8 cellular contexts compared by ENCODE assay signal in the genomic region with DNA sequence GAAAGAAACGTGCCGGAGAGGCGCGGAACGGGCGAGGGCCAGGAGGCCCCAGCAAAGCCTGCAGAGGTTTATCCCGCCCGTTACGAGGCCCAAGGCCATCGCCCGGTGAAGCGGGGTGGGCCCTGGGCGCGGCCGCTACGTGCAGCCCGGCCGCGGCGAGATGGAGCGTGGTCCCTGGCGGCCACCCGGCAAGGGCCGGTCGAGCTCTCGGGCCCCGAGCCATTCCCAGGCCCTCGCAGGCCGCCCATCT. TPM values are rescaled to one million over a fixed set of nuclear protein-coding genes. Genes with fewer than 3 reads are reported as not detected.
DNase-seq lines count a peak whose midpoint lies in the region; FAIRE-seq and TF ChIP-seq lines count a peak whose summit lies in the region.

No MANE protein-coding gene starts in this region.

- peaks cover 11% of the 10 kb centered on the region for H3K36me3 Mint-ChIP-seq in neural progenitor cell

- peak overlapping the region; percentile 41; the same call in 1 of the 2 replicates for H3K18ac ChIP-seq in H1 (ENCODE audit: extremely low read depth, low read length)

- peaks cover 5% of the 10 kb centered on the region for H3K27me3 Mint-ChIP-seq in neural progenitor cell (ENCODE audit: insufficient read depth, low read depth)

- no peak overlapping the region for H2AK5ac ChIP-seq in H1 (ENCODE audit: low read depth, low read length)

- H3K23ac ChIP-seq in H1 (ENCODE audit: insufficient read length), result no peak overlapping the region

- peaks cover 9% of the 10 kb centered on the region for H3K79me1 ChIP-seq in H1 (ENCODE audit: low read depth, low read length)

- peak overlapping the region; percentile 85 to 100 (median 99) for H3K27ac ChIP-seq in BLaER1 treated with 17β-estradiol and CSF1 and Interleukin-3, amounts not matched to agents 10 nM and 100 nM
- H3K27ac ChIP-seq in H1 (ENCODE audit: low read depth, low read length) (no peak overlapping the region), neural progenitor cell (no peak overlapping the region)

- H3K4me2 ChIP-seq in BLaER1 treated with 17β-estradiol and CSF1 and Interleukin-3, amounts not matched to agents 10 nM and 100 nM, result peak overlapping the region; percentile 83 to 98 (median 95)
- H3K4me2 ChIP-seq in H1 (ENCODE audit: insufficient read depth in 1 of 2, low read depth in 2 of 2, low read length in 2 of 2) (peak overlapping the region; percentile 97 to 99), neural progenitor cell (peak overlapping the region; percentile 98)

- H2AFZ ChIP-seq in H1 (ENCODE audit: low read length) (no peak overlapping the region), neural progenitor cell (replicated peaks) (no peak overlapping the region)

- peaks cover 53% of the 10 kb centered on the region for H3K4me1 Mint-ChIP-seq in neural progenitor cell

- no peaks in the 10 kb centered on the region for H3K27me3 ChIP-seq in BLaER1 treated with 17β-estradiol and CSF1 and Interleukin-3, amounts not matched to agents 10 nM and 100 nM
- no peaks in the 10 kb centered on the region for H3K27me3 ChIP-seq in NT2/D1 (ENCODE audit: insufficient read depth, insufficient read length)
- peaks cover 2 to 22% (median 13%) of the 10 kb centered on the region in 4 experiments; a peak in 6 of 7 replicates for H3K27me3 ChIP-seq in H1 (replicated peaks in 1 of 4; ENCODE audit: control insufficient read depth in 3 of 4, extremely low read depth in 1 of 4, insufficient read depth in 3 of 4, low read length in 3 of 4)
- peaks cover 37% of the 10 kb centered on the region for H3K27me3 ChIP-seq in neural progenitor cell

- 1% methylated on average over 20 of the region's 29 CpGs; no CpG with 5 or more reads in 1 of the 2 experiments for WGBS in H1 (ENCODE audit: extremely low coverage in 1 of 2, insufficient coverage in 1 of 2, insufficient read length in 1 of 2, insufficient replicate concordance in 2 of 2, low coverage in 1 of 2, low lambda C conversion rate in 2 of 2, missing lambda C conversion rate in 1 of 2), 2 experiments

- TF ChIP-seq CTCF in H1 (IDR thresholded peaks at IDR 0.05; ENCODE audit: control extremely low read depth in 1 of 3, insufficient read depth in 1 of 3, low read depth in 1 of 3, low read length in 3 of 3) (no peak), neural progenitor cell (IDR thresholded peaks at IDR 0.05) (no peak)

- H3K79me2 ChIP-seq in H1 (ENCODE audit: control insufficient read depth in 1 of 2, insufficient read depth in 2 of 2, low read length in 2 of 2) (peaks cover 35 to 56% of the 10 kb centered on the region in 2 experiments), neural progenitor cell (ENCODE audit: low read depth) (peaks cover 60% of the 10 kb centered on the region)

- POLR2A ChIA-PET in H1 (lab: Charles Lee; ENCODE audit: partially characterized antibody), result interaction anchor here (0.7 to 4.8 kb wide), 16 partner anchors 9 to 127 kb away, joined by 3 to 66 read pairs (median 4); partner anchors contain the start of genes CELF6 and GRAMD2A

- H2BK12ac ChIP-seq in H1 (ENCODE audit: low read depth, low read length), result no peak overlapping the region

- peak overlapping the region; percentile 98 for H3K4me3 Mint-ChIP-seq in neural progenitor cell

- H2BK120ac ChIP-seq in H1 (replicated peaks; ENCODE audit: low read depth, low read length), result no peak overlapping the region

- TF ChIP-seq POLR2A in H1 (IDR thresholded peaks at IDR 0.05; ENCODE audit: control extremely low read depth in 1 of 2, low read depth in 2 of 2, low read length in 2 of 2), result no peak

- H4K91ac ChIP-seq in H1 (replicated peaks; ENCODE audit: insufficient read length, low read length), result no peak overlapping the region

- no peak overlapping the region for H3K27ac Mint-ChIP-seq in neural progenitor cell

- peaks cover 12% of the 10 kb centered on the region for H3K23me2 ChIP-seq in H1 (ENCODE audit: low read depth, low read length)

- no peaks in the 10 kb centered on the region for H3K9me3 ChIP-seq in BLaER1 treated with 17β-estradiol and CSF1 and Interleukin-3, amounts not matched to agents 10 nM and 100 nM (replicated peaks in 1 of 11)
- H3K9me3 ChIP-seq in NT2/D1 (ENCODE audit: insufficient read depth, low read length) (no peaks in the 10 kb centered on the region), H1 (ENCODE audit: insufficient read depth in 2 of 2, low read depth in 1 of 2, low read length in 1 of 2) (no peaks in the 10 kb centered on the region), neural progenitor cell (ENCODE audit: low read depth) (no peaks in the 10 kb centered on the region)

- no peak for TF ChIP-seq EP300 in H1 (IDR thresholded peaks at IDR 0.05; ENCODE audit: borderline replicate concordance in 1 of 2, low read depth in 2 of 2, low read length in 2 of 2)

- H4K8ac ChIP-seq in H1 (ENCODE audit: extremely low read depth, insufficient read depth, low read length), result peak overlapping the region; percentile 84; the same call in 1 of the 2 replicates

- peaks cover 47 to 68% (median 56%) of the 10 kb centered on the region in 10 experiments for H3K4me1 ChIP-seq in BLaER1 treated with 17β-estradiol and CSF1 and Interleukin-3, amounts not matched to agents 10 nM and 100 nM
- peaks cover 6% of the 10 kb centered on the region for H3K4me1 ChIP-seq in NT2/D1 (ENCODE audit: insufficient read depth, insufficient read length)
- H3K4me1 ChIP-seq in H1 (replicated peaks in 1 of 4; ENCODE audit: control insufficient read depth in 3 of 4, insufficient read depth in 4 of 4, low read length in 3 of 4), result peaks cover 6 to 25% (median 19%) of the 10 kb centered on the region in 4 experiments
- H3K4me1 ChIP-seq in neural progenitor cell, result peaks cover 42% of the 10 kb centered on the region

- no peak for TF ChIP-seq RAD21 in H1 (IDR thresholded peaks at IDR 0.05 in 1 of 2, conservative IDR thresholded peaks at IDR 0.05 in 1 of 2; ENCODE audit: low read depth in 2 of 2, low read length in 2 of 2)

- peaks cover 9 to 34% (median 16%) of the 10 kb centered on the region in 11 experiments; a peak in 17 of 22 replicates for H3K36me3 ChIP-seq in BLaER1 treated with 17β-estradiol and CSF1 and Interleukin-3, amounts not matched to agents 10 nM and 100 nM
- H3K36me3 ChIP-seq in NT2/D1 (ENCODE audit: insufficient read depth, insufficient read length, low read length), result peaks cover 35% of the 10 kb centered on the region
- 0 out of 8 replicates have a peak, but pooled peaks cover 0 to 5% (median 0%) of the 10 kb centered on the region in 4 experiments for H3K36me3 ChIP-seq in H1 (ENCODE audit: control insufficient read depth in 2 of 4, insufficient read depth in 4 of 4, low read length in 3 of 4)
- H3K36me3 ChIP-seq in neural progenitor cell, result no peaks in the 10 kb centered on the region

- H3K14ac ChIP-seq in H1 (ENCODE audit: insufficient read length), result no peak overlapping the region

- no peak overlapping the region for H2BK20ac ChIP-seq in H1 (ENCODE audit: low read length)

- peaks cover 48 to 55% (median 53%) of the 10 kb centered on the region in 11 experiments for H4K20me1 ChIP-seq in BLaER1 treated with 17β-estradiol and CSF1 and Interleukin-3, amounts not matched to agents 10 nM and 100 nM
- peaks cover 31 to 32% of the 10 kb centered on the region in 2 experiments for H4K20me1 ChIP-seq in H1 (replicated peaks in 1 of 2; ENCODE audit: control insufficient read depth in 1 of 2, insufficient read depth in 2 of 2, low read length in 2 of 2)
- H4K20me1 ChIP-seq in neural progenitor cell (ENCODE audit: low read depth), result peaks cover 61% of the 10 kb centered on the region

- H3F3A ChIP-seq in neural progenitor cell (ENCODE audit: low read depth), result peaks cover 43% of the 10 kb centered on the region

- CTCF ChIA-PET in H1 (lab: Charles Lee; ENCODE audit: partially characterized antibody), result interaction anchor here (1.0 to 1.6 kb wide), 2 partner anchors 9 to 33 kb away, joined by 3 to 6 read pairs; partner anchors contain the start of gene GRAMD2A

- no peaks in the 10 kb centered on the region for H3K9me3 Mint-ChIP-seq in neural progenitor cell

- DNase-seq in NT2/D1 (ENCODE audit: low read depth, low spot score) (no peak), H1 (ENCODE audit: low read depth in 1 of 2, low spot score in 2 of 2) (no peak), neural progenitor cell (ENCODE audit: low spot score) (no peak), mesenteric fat pad (ENCODE audit: low spot score) (no peak), middle frontal gyrus (ENCODE audit: extremely low spot score, low spot score) (no peak), NCI-H2196 (lab: John Stamatoyannopoulos, UW; ENCODE audit: unreplicated experiment) (no peak), NCI-H1092 treated with DMSO at 0.1 percent for 48 hours (lab: John Stamatoyannopoulos, UW) (no peak)

- H2BK5ac ChIP-seq in H1 (ENCODE audit: low read depth, low read length), result no peak overlapping the region

- no peak overlapping the region for H2BK15ac ChIP-seq in H1 (ENCODE audit: low read length)

- H3K9ac ChIP-seq in BLaER1 treated with 17β-estradiol and CSF1 and Interleukin-3, amounts not matched to agents 10 nM and 100 nM, result peak overlapping the region; percentile 91 to 100 (median 99)
- peak overlapping the region; percentile 100 for H3K9ac ChIP-seq in NT2/D1 (ENCODE audit: insufficient read length, low read depth)
- peak overlapping the region; percentile 42 to 83 (median 65); a peak in 6 of 7 replicates for H3K9ac ChIP-seq in H1 (replicated peaks in 1 of 4; ENCODE audit: extremely low read depth in 1 of 4, low read depth in 3 of 4, low read length in 3 of 4)
- peak overlapping the region; percentile 73 for H3K9ac ChIP-seq in neural progenitor cell

- no peak overlapping the region for H4K5ac ChIP-seq in H1 (ENCODE audit: insufficient read length, low read depth, low read length)

- no peak overlapping the region for H3K4ac ChIP-seq in H1 (replicated peaks; ENCODE audit: insufficient read length, low read depth, low read length)

- no peak overlapping the region for H3K56ac ChIP-seq in H1 (replicated peaks; ENCODE audit: insufficient read length, low read depth, low read length)

- peak overlapping the region; percentile 78 to 99 (median 96) for H3K4me3 ChIP-seq in BLaER1 treated with 17β-estradiol and CSF1 and Interleukin-3, amounts not matched to agents 10 nM and 100 nM
- H3K4me3 ChIP-seq in NT2/D1 (ENCODE audit: insufficient read length, low read depth) (peak overlapping the region; percentile 99), H1 (ENCODE audit: extremely low read depth in 1 of 4, insufficient read depth in 2 of 4, low read depth in 3 of 4, low read length in 4 of 4) (peak overlapping the region; percentile 67 to 99 (median 92)), neural progenitor cell (peak overlapping the region; percentile 95)

- no peak for FAIRE-seq in H1 (lab: Jason Lieb, UNC)

RNA-seq across cellular contexts. Expression of gene PKM, which starts 1.1 kb away (rescaled TPM):
- 761 and 780 TPM in 2 replicates for total RNA-seq in H1 (2021; fragmentation: NEBNext Ultra II Directional; extraction: Animal tissue kit (Norgen Biotek cat#: 25700))
- 856 and 1,089 TPM in 2 replicates for polyA plus RNA-seq in H1 (2011; rRNA removed)
- polyA plus RNA-seq in H1 (2011; cell fraction: cytosol; rRNA removed), result 1,111 TPM
- polyA plus RNA-seq in H1 (2011; cell fraction: nucleus; rRNA removed), result 1,343 TPM
- polyA plus RNA-seq in H1 (2012, experiment 1 of 2), result 1,003 to 1,133 TPM (median 1,096 TPM) in 4 replicates
- 1,059 TPM for polyA plus RNA-seq in H1 (2012, experiment 2 of 2)
- polyA plus RNA-seq in H1 (2013, experiment 1 of 2), result 646 TPM
- 625 TPM for polyA plus RNA-seq in H1 (2013, experiment 2 of 2)
- polyA minus RNA-seq in H1 (2011; rRNA and poly(A)+ RNA removed), result 1,050 and 1,384 TPM in 2 replicates
- polyA minus RNA-seq in H1 (2011; cell fraction: cytosol; rRNA and poly(A)+ RNA removed), result 677 TPM
- polyA minus RNA-seq in H1 (2011; cell fraction: nucleus; rRNA and poly(A)+ RNA removed), result 678 TPM
- total RNA-seq in neural progenitor cell (ENCODE audit: low replicate concordance) (1,033 and 1,163 TPM in 2 replicates), mesenteric fat pad (414 TPM)

RNA-seq across cellular contexts. Expression of gene GRAMD2A, which starts 32.3 kb away (rescaled TPM):
- total RNA-seq in H1 (2021; fragmentation: NEBNext Ultra II Directional; extraction: Animal tissue kit (Norgen Biotek cat#: 25700)), result 0.36 and 1.5 TPM in 2 replicates
- 0.57 and 0.66 TPM in 2 replicates for polyA plus RNA-seq in H1 (2011; rRNA removed)
- polyA plus RNA-seq in H1 (2011; cell fraction: cytosol; rRNA removed), result 0.88 TPM
- polyA plus RNA-seq in H1 (2011; cell fraction: nucleus; rRNA removed), result 1.4 TPM
- polyA plus RNA-seq in H1 (2012, experiment 1 of 2), result 0.69 to 1.1 TPM (median 0.82 TPM) in 4 replicates
- 0.41 TPM for polyA plus RNA-seq in H1 (2012, experiment 2 of 2)
- 0.65 TPM for polyA plus RNA-seq in H1 (2013, experiment 1 of 2)
- 0.44 TPM for polyA plus RNA-seq in H1 (2013, experiment 2 of 2)
- 1.3 and 2.1 TPM in 2 replicates for polyA minus RNA-seq in H1 (2011; rRNA and poly(A)+ RNA removed)
- 1.4 TPM for polyA minus RNA-seq in H1 (2011; cell fraction: cytosol; rRNA and poly(A)+ RNA removed)
- 0.90 TPM for polyA minus RNA-seq in H1 (2011; cell fraction: nucleus; rRNA and poly(A)+ RNA removed)
- 0.40 and 0.43 TPM in 2 replicates for total RNA-seq in neural progenitor cell (ENCODE audit: low replicate concordance)
- total RNA-seq in mesenteric fat pad, result not detected

RNA-seq across cellular contexts. Expression of gene PARP6, which starts 42.5 kb away (rescaled TPM):
- total RNA-seq in H1 (2021; fragmentation: NEBNext Ultra II Directional; extraction: Animal tissue kit (Norgen Biotek cat#: 25700)), result 33.0 and 39.8 TPM in 2 replicates
- 44.8 and 45.3 TPM in 2 replicates for polyA plus RNA-seq in H1 (2011; rRNA removed)
- 48.7 TPM for polyA plus RNA-seq in H1 (2011; cell fraction: cytosol; rRNA removed)
- polyA plus RNA-seq in H1 (2011; cell fraction: nucleus; rRNA removed), result 230 TPM
- polyA plus RNA-seq in H1 (2012, experiment 1 of 2), result 46.8 to 59.8 TPM (median 50.2 TPM) in 4 replicates
- 6.1 TPM for polyA plus RNA-seq in H1 (2012, experiment 2 of 2)
- 52.0 TPM for polyA plus RNA-seq in H1 (2013, experiment 1 of 2)
- 40.8 TPM for polyA plus RNA-seq in H1 (2013, experiment 2 of 2)
- polyA minus RNA-seq in H1 (2011; rRNA and poly(A)+ RNA removed), result 46.0 and 64.3 TPM in 2 replicates
- polyA minus RNA-seq in H1 (2011; cell fraction: cytosol; rRNA and poly(A)+ RNA removed), result 15.7 TPM
- polyA minus RNA-seq in H1 (2011; cell fraction: nucleus; rRNA and poly(A)+ RNA removed), result 53.2 TPM
- total RNA-seq in neural progenitor cell (ENCODE audit: low replicate concordance), result 34.3 and 38.6 TPM in 2 replicates
- total RNA-seq in mesenteric fat pad, result 61.3 TPM

Comparison
In these comparisons a context has a peak if more than half of its experiments do, and no peak if none do; other contexts are left out.
1. H3K27ac ChIP-seq: peak in BLaER1 treated with 17β-estradiol and CSF1 and Interleukin-3, amounts not matched to agents 10 nM and 100 nM (11 of 11); none in H1 (single experiment) and neural progenitor cell (single experiment).
2. Peak in every context shown above with its lines, with median percentiles within 50 percentile points of each other: H3K4me2 ChIP-seq, H3K4me3 ChIP-seq and H3K9ac ChIP-seq.